In the genomic region with DNA sequence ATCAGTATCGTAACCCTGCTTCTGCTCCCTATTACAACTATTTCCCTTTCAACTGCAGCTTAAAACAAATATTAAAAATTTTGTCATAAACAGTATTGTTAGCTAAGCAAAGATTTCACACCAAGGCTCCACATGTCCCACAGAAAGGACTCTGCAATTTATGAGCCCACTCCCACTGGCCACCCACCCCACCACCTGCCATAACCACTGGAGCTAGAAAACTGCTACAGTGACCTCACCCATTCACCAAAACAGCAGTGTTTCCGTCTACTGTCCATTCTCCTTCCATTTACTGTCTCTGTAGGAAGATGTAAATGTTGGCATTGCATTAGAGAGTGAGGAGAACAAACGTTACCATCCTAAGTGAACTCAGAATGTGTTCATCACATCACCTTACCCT, we compare ENCODE assay signal across 1 cellular context.
TF ChIP-seq lines count a peak whose summit lies in the region.

No MANE protein-coding gene starts in this region.

TF ChIP-seq in K562, 482 proteins besides CTCF, POLR2A, EP300 and RAD21 (continued from another document):
- no peak for TF ChIP-seq YY1 (IDR thresholded peaks at IDR 0.05; ENCODE audit: borderline replicate concordance in 1 of 3, control insufficient read depth in 1 of 3, extremely low read depth in 1 of 3, insufficient read depth in 3 of 3, insufficient read length in 1 of 3, insufficient replicate concordance in 2 of 3, low read depth in 1 of 3, low read length in 2 of 3)
- no peak for TF ChIP-seq ZBTB1 (CRISPR knock-in tag; IDR thresholded peaks at IDR 0.05; ENCODE audit: borderline replicate concordance, low read depth)
- TF ChIP-seq, protein P1, sequence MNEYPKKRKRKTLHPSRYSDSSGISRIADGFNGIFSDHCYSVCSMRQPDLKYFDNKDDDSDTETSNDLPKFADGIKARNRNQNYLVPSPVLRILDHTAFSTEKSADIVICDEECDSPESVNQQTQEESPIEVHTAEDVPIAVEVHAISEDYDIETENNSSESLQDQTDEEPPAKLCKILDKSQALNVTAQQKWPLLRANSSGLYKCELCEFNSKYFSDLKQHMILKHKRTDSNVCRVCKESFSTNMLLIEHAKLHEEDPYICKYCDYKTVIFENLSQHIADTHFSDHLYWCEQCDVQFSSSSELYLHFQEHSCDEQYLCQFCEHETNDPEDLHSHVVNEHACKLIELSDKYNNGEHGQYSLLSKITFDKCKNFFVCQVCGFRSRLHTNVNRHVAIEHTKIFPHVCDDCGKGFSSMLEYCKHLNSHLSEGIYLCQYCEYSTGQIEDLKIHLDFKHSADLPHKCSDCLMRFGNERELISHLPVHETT (CRISPR knock-in tag; conservative IDR thresholded peaks at IDR 0.05 in 1 of 2, IDR thresholded peaks at IDR 0.05 in 1 of 2), result no peak
- no peak for TF ChIP-seq ZNF217 (CRISPR knock-in tag; IDR thresholded peaks at IDR 0.05)
- TF ChIP-seq ZNF444 (CRISPR knock-in tag; IDR thresholded peaks at IDR 0.05), result no peak
- TF ChIP-seq CXXC5 (CRISPR knock-in tag; IDR thresholded peaks at IDR 0.05), result no peak
- no peak for TF ChIP-seq SMARCB1 (IDR thresholded peaks at IDR 0.05; ENCODE audit: insufficient read length, low read depth)
- no peak for TF ChIP-seq PTRF (tag; IDR thresholded peaks at IDR 0.05)
- TF ChIP-seq, protein P2, sequence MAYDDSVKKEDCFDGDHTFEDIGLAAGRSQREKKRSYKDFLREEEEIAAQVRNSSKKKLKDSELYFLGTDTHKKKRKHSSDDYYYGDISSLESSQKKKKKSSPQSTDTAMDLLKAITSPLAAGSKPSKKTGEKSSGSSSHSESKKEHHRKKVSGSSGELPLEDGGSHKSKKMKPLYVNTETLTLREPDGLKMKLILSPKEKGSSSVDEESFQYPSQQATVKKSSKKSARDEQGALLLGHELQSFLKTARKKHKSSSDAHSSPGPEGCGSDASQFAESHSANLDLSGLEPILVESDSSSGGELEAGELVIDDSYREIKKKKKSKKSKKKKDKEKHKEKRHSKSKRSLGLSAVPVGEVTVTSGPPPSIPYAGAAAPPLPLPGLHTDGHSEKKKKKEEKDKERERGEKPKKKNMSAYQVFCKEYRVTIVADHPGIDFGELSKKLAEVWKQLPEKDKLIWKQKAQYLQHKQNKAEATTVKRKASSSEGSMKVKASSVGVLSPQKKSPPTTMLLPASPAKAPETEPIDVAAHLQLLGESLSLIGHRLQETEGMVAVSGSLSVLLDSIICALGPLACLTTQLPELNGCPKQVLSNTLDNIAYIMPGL (CRISPR knock-in tag; IDR thresholded peaks at IDR 0.05), result no peak
- TF ChIP-seq IFI16 (CRISPR knock-in tag; IDR thresholded peaks at IDR 0.05), result no peak
TF ChIP-seq in K562: peak in this region for 0.
